ENCODE assay signal across 11 cellular contexts in genomic region chrX:101410461-101410860, GRCh38. TPM values are rescaled to one million over a fixed set of nuclear protein-coding genes. Genes with fewer than 3 reads are reported as not detected.
DNase-seq lines count a peak whose midpoint lies in the region; ATAC-seq, FAIRE-seq and TF ChIP-seq lines count a peak whose summit lies in the region.
"Had no signal": no experiment of that assay in that cellular context is flagged by ENCODE, and none has a peak within 500 bp of the region (broad histone marks: within the 10 kb centered on the region; RNA-seq: fewer than 3 reads in every experiment).

No MANE protein-coding gene starts in this region.

- H2AFZ ChIP-seq in GM23248 (no peak overlapping the region), endothelial cell of umbilical vein (ENCODE audit: low read depth, low read length) (no peak overlapping the region)

- H3K4me2 ChIP-seq in GM23248 (ENCODE audit: unreplicated experiment) = peak overlapping the region; percentile 99
- peak overlapping the region; percentile 96 for H3K4me2 ChIP-seq in endothelial cell of umbilical vein (ENCODE audit: insufficient read depth, low read length)

- H3K4me3 ChIP-seq in GM23248 (peak overlapping the region; percentile 93), endothelial cell of umbilical vein (replicated peaks in 1 of 3; ENCODE audit: insufficient read depth in 1 of 3, low read depth in 1 of 3, low read length in 3 of 3) (peak overlapping the region in 1 of 3 experiments; percentile 95)

- intact Hi-C loops in endothelial cell of umbilical vein (cut with micrococcal nuclease) = no loop called here

- H3K36me3 Mint-ChIP-seq in T-cell = peaks cover 15% of the 10 kb centered on the region
- H3K36me3 Mint-ChIP-seq in osteocyte (ENCODE audit: unreplicated experiment) = peaks cover 3% of the 10 kb centered on the region

- H3K27me3 ChIP-seq in GM23248 (replicated peaks; ENCODE audit: insufficient read depth) = no peaks in the 10 kb centered on the region
- H3K27me3 ChIP-seq in endothelial cell of umbilical vein (ENCODE audit: control insufficient read depth in 2 of 2, insufficient read depth in 2 of 2, low read length in 2 of 2) = no peaks in the 10 kb centered on the region

- H3K9me2 ChIP-seq in GM23248 (ENCODE audit: insufficient read depth) = no peaks in the 10 kb centered on the region

- peak overlapping the region; percentile 100 for H3K9ac ChIP-seq in GM23248
- peak overlapping the region; percentile 42 for H3K9ac ChIP-seq in endothelial cell of umbilical vein (replicated peaks; ENCODE audit: extremely low read depth, insufficient read depth, low read length)

- H3K27ac ChIP-seq in GM23248 (peak overlapping the region; percentile 27; the same call in 1 of the 2 replicates), endothelial cell of umbilical vein (ENCODE audit: insufficient read depth, low read depth, low read length) (no peak overlapping the region)

- WGBS in GM23248 (ENCODE audit: low coverage in 1 of 2, low lambda C conversion rate in 2 of 2, missing lambda C conversion rate in 2 of 2), 2 experiments = 58 to 61% methylated on average over 7 of the region's 7 CpGs

- H3K79me2 ChIP-seq in GM23248 (ENCODE audit: insufficient read depth) (peaks cover 81% of the 10 kb centered on the region), endothelial cell of umbilical vein (ENCODE audit: control insufficient read depth, insufficient read depth, low read length) (peaks cover 52% of the 10 kb centered on the region)

- TF ChIP-seq CTCF in endothelial cell of umbilical vein (IDR thresholded peaks at IDR 0.05; ENCODE audit: extremely low read depth in 1 of 2, insufficient read depth in 1 of 2, low read depth in 1 of 2, low read length in 2 of 2) (no peak), osteocyte (IDR thresholded peaks at IDR 0.05) (no peak)

- no peaks in the 10 kb centered on the region; the same call in 1 of the 2 replicates for H4K20me1 ChIP-seq in GM23248 (ENCODE audit: insufficient read depth)
- no peaks in the 10 kb centered on the region for H4K20me1 ChIP-seq in endothelial cell of umbilical vein (replicated peaks; ENCODE audit: control insufficient read depth, extremely low read depth, insufficient read depth, low read length)

- H3K4me3 Mint-ChIP-seq in T-cell = peak overlapping the region; percentile 58 to 77 (median 75)
- peak overlapping the region; percentile 59 for H3K4me3 Mint-ChIP-seq in osteocyte (ENCODE audit: unreplicated experiment)

- no peaks in the 10 kb centered on the region for H3K9me3 Mint-ChIP-seq in T-cell
- H3K9me3 Mint-ChIP-seq in osteocyte (ENCODE audit: unreplicated experiment) = no peaks in the 10 kb centered on the region

- CTCF ChIA-PET in T-cell (lab: Charles Lee) (interaction anchor here (0.6 to 1.0 kb wide), 2 partner anchors 20 to 27 kb away, joined by 3 read pairs; partner anchors contain the start of gene RPL36A (in 1 of the 2)), endothelial cell of umbilical vein (lab: Charles Lee) (no interaction called here)

- no peaks in the 10 kb centered on the region for H3K36me3 ChIP-seq in GM23248 (ENCODE audit: low read depth)
- H3K36me3 ChIP-seq in endothelial cell of umbilical vein (ENCODE audit: control insufficient read depth in 2 of 2, extremely low read depth in 1 of 2, insufficient read depth in 2 of 2, low read length in 2 of 2) = peaks cover 0 to 2% of the 10 kb centered on the region in 2 experiments

- no peak for ATAC-seq in T-cell (replicated peaks in 1 of 4)
- ATAC-seq in HG03565 (IDR thresholded peaks at IDR 0.05; ENCODE audit: unreplicated experiment) = no peak
- ATAC-seq in HG02763 (IDR thresholded peaks at IDR 0.05; ENCODE audit: unreplicated experiment) = no peak
- ATAC-seq: right cardiac atrium had no signal

- no peak for TF ChIP-seq POLR2A in endothelial cell of umbilical vein (IDR thresholded peaks at IDR 0.05; ENCODE audit: low read depth, low read length)

- H3K27ac Mint-ChIP-seq in T-cell (peak overlapping the region; percentile 1 to 59), osteocyte (ENCODE audit: unreplicated experiment) (no peak overlapping the region)

- DNase-seq in GM23248 = peak; percentile 22
- peak in 2 of 34 experiments; percentile 7 to 13 for DNase-seq in T-cell
- DNase-seq in endothelial cell of umbilical vein (ENCODE audit: low read depth, low spot score) = no peak
- no peak for DNase-seq in osteocyte (ENCODE audit: extremely low spot score, unreplicated experiment)
- no peak for DNase-seq in kidney glomerular epithelial cell (lab: John Stamatoyannopoulos, UW)
- no peak for DNase-seq in frontal cortex (ENCODE audit: low spot score in 2 of 2)
- DNase-seq: NCI-H524; right cardiac atrium; stimulated activated naive CD4-positive, alpha-beta T cell treated with Interleukin-2 at 50 U/mL for 16 hours had no signal

- FAIRE-seq in endothelial cell of umbilical vein (lab: Jason Lieb, UNC) = no peak
- FAIRE-seq in frontal cortex (lab: Jason Lieb, UNC) = no peak

- no peaks in the 10 kb centered on the region for H3K9me3 ChIP-seq in GM23248 (ENCODE audit: low read depth)
- H3K9me3 ChIP-seq in endothelial cell of umbilical vein (replicated peaks; ENCODE audit: control insufficient read depth, insufficient read depth, low read length) = no peaks in the 10 kb centered on the region

- POLR2A ChIA-PET in T-cell (lab: Charles Lee) = no interaction called here
- POLR2A ChIA-PET in endothelial cell of umbilical vein (lab: Charles Lee) = no interaction called here

- H3K4me1 Mint-ChIP-seq in T-cell = peaks cover 32 to 49% (median 48%) of the 10 kb centered on the region in 3 donors
- peaks cover 25% of the 10 kb centered on the region for H3K4me1 Mint-ChIP-seq in osteocyte (ENCODE audit: unreplicated experiment)

- H3K9me1 ChIP-seq in endothelial cell of umbilical vein (replicated peaks; ENCODE audit: control insufficient read depth, extremely low read depth, insufficient read depth, low read length) = no peaks in the 10 kb centered on the region

- H3F3A ChIP-seq in GM23248 (ENCODE audit: insufficient read depth) = 0 out of 2 replicates have a peak, but pooled peaks cover 4% of the 10 kb centered on the region

- peaks cover 0 to 17% of the 10 kb centered on the region in 2 donors for H3K27me3 Mint-ChIP-seq in T-cell
- H3K27me3 Mint-ChIP-seq in osteocyte (ENCODE audit: unreplicated experiment) = no peaks in the 10 kb centered on the region

- H3K4me1 ChIP-seq in GM23248 (ENCODE audit: insufficient read depth) = 0 out of 2 replicates have a peak, but pooled peaks cover 24% of the 10 kb centered on the region
- H3K4me1 ChIP-seq in endothelial cell of umbilical vein (ENCODE audit: control insufficient read depth, extremely low read depth, insufficient read depth, low read length) = peaks cover 12% of the 10 kb centered on the region

- BruUV-seq in endothelial cell of umbilical vein (replicated peaks; lab: Mats Ljungman, UMichigan) = no TSS peak

- in situ Hi-C loops in GM23248 (cut with MboI) = loop anchor here (25.0 kb wide), 1 partner anchor 227 kb away; no protein-coding TSS in a partner anchor

- dilution Hi-C loops in endothelial cell of umbilical vein (cut with MboI; ENCODE audit: extremely low pct_ligation_motif_present, low sequenced_read_pairs) = no loop called here

RNA-seq across cellular contexts. Expression of gene HNRNPH2, which starts 2.4 kb away (rescaled TPM):
- 53.1 and 59.0 TPM in 2 replicates for total RNA-seq in GM23248 (2014; rRNA removed; shearing (Covaris generic))
- polyA plus RNA-seq in GM23248 (2016; fragmentation: Nextera tagmentation; extraction: Ambion mirVana) = 97.8 and 99.7 TPM in 2 replicates
- 10 to 100 TPM; 32.4 to 39.5 (median 36.0) TPM for total RNA-seq in T-cell
- total RNA-seq in endothelial cell of umbilical vein = 58.5 and 59.1 TPM in 2 replicates
- polyA plus RNA-seq in endothelial cell of umbilical vein = 17.0 and 29.3 TPM in 2 replicates
- 31.9 and 32.5 TPM in 2 replicates for polyA plus RNA-seq in endothelial cell of umbilical vein (2011; cell fraction: cytosol; rRNA removed)
- polyA plus RNA-seq in endothelial cell of umbilical vein (2011; cell fraction: nucleus; rRNA removed) = 19.9 and 24.1 TPM in 2 replicates
- 66.6 and 86.3 TPM in 2 replicates for polyA plus RNA-seq in endothelial cell of umbilical vein (2012)
- polyA minus RNA-seq in endothelial cell of umbilical vein = 39.9 and 49.1 TPM in 2 replicates
- 18.6 TPM for polyA minus RNA-seq in endothelial cell of umbilical vein (2011; cell fraction: cytosol; rRNA and poly(A)+ RNA removed)
- 11.4 and 12.8 TPM in 2 replicates for polyA minus RNA-seq in endothelial cell of umbilical vein (2011; cell fraction: nucleus; rRNA and poly(A)+ RNA removed)
- total RNA-seq in osteocyte = 67.7 and 70.3 TPM in 2 replicates
- 110 TPM for total RNA-seq in frontal cortex

RNA-seq across cellular contexts. Expression of gene GLA, which starts 2.7 kb away (rescaled TPM):
- 27.1 and 36.6 TPM in 2 replicates for total RNA-seq in GM23248 (2014; rRNA removed; shearing (Covaris generic))
- polyA plus RNA-seq in GM23248 (2016; fragmentation: Nextera tagmentation; extraction: Ambion mirVana) = 20.4 and 26.6 TPM in 2 replicates
- 10 to 100 TPM; 11.3 to 22.5 (median 14.9) TPM for total RNA-seq in T-cell
- 36.8 and 39.4 TPM in 2 replicates for total RNA-seq in endothelial cell of umbilical vein
- polyA plus RNA-seq in endothelial cell of umbilical vein = 30.6 and 33.0 TPM in 2 replicates
- polyA plus RNA-seq in endothelial cell of umbilical vein (2011; cell fraction: cytosol; rRNA removed) = 32.4 and 32.5 TPM in 2 replicates
- 47.4 and 62.7 TPM in 2 replicates for polyA plus RNA-seq in endothelial cell of umbilical vein (2011; cell fraction: nucleus; rRNA removed)
- 37.0 and 50.4 TPM in 2 replicates for polyA plus RNA-seq in endothelial cell of umbilical vein (2012)
- polyA minus RNA-seq in endothelial cell of umbilical vein = 18.9 and 22.1 TPM in 2 replicates
- 31.0 TPM for polyA minus RNA-seq in endothelial cell of umbilical vein (2011; cell fraction: cytosol; rRNA and poly(A)+ RNA removed)
- polyA minus RNA-seq in endothelial cell of umbilical vein (2011; cell fraction: nucleus; rRNA and poly(A)+ RNA removed) = 10.0 and 19.7 TPM in 2 replicates
- total RNA-seq in osteocyte = 26.4 and 28.1 TPM in 2 replicates
- total RNA-seq in frontal cortex = 15.5 TPM

RNA-seq across cellular contexts. Expression of gene RPL36A, which starts 19.6 kb away (rescaled TPM):
- 240 and 757 TPM in 2 replicates for total RNA-seq in GM23248 (2014; rRNA removed; shearing (Covaris generic))
- polyA plus RNA-seq in GM23248 (2016; fragmentation: Nextera tagmentation; extraction: Ambion mirVana) (295 and 331 TPM in 2 replicates), endothelial cell of umbilical vein (901 and 1,196 TPM in 2 replicates)
- total RNA-seq in T-cell (100 to 1,000 TPM; 183 to 509 (median 431) TPM), endothelial cell of umbilical vein (284 and 329 TPM in 2 replicates), osteocyte (242 and 266 TPM in 2 replicates), frontal cortex (301 TPM)
- 2,585 and 2,736 TPM in 2 replicates for polyA plus RNA-seq in endothelial cell of umbilical vein (2011; cell fraction: cytosol; rRNA removed)
- 666 and 809 TPM in 2 replicates for polyA plus RNA-seq in endothelial cell of umbilical vein (2011; cell fraction: nucleus; rRNA removed)
- polyA plus RNA-seq in endothelial cell of umbilical vein (2012) = 2,097 and 2,834 TPM in 2 replicates
- polyA minus RNA-seq in endothelial cell of umbilical vein = 172 and 180 TPM in 2 replicates
- polyA minus RNA-seq in endothelial cell of umbilical vein (2011; cell fraction: cytosol; rRNA and poly(A)+ RNA removed) = 224 TPM
- 38.3 and 64.0 TPM in 2 replicates for polyA minus RNA-seq in endothelial cell of umbilical vein (2011; cell fraction: nucleus; rRNA and poly(A)+ RNA removed)

RNA-seq across cellular contexts. Expression of gene BTK, which starts 24.5 kb away (rescaled TPM):
- not detected in 2 replicates for total RNA-seq in GM23248 (2014; rRNA removed; shearing (Covaris generic))
- polyA plus RNA-seq in GM23248 (2016; fragmentation: Nextera tagmentation; extraction: Ambion mirVana) = 0.23 TPM in 1 of 2 replicates, not detected in the other
- 1 to 10 TPM; 1.6 to 9.5 (median 4.1) TPM for total RNA-seq in T-cell
- total RNA-seq in endothelial cell of umbilical vein = 0.13 TPM in 1 of 2 replicates, not detected in the other
- polyA plus RNA-seq in endothelial cell of umbilical vein = 0.11 and 0.21 TPM in 2 replicates
- 0.04 and 0.14 TPM in 2 replicates for polyA plus RNA-seq in endothelial cell of umbilical vein (2011; cell fraction: cytosol; rRNA removed)
- 0.24 TPM in 2 replicates for polyA plus RNA-seq in endothelial cell of umbilical vein (2011; cell fraction: nucleus; rRNA removed)
- polyA plus RNA-seq in endothelial cell of umbilical vein (2012) = 0.44 and 0.91 TPM in 2 replicates
- 0.12 and 0.87 TPM in 2 replicates for polyA minus RNA-seq in endothelial cell of umbilical vein
- polyA minus RNA-seq in endothelial cell of umbilical vein (2011; cell fraction: cytosol; rRNA and poly(A)+ RNA removed) = not detected
- polyA minus RNA-seq in endothelial cell of umbilical vein (2011; cell fraction: nucleus; rRNA and poly(A)+ RNA removed) = not detected in 2 replicates
- total RNA-seq in osteocyte = not detected in 2 replicates
- total RNA-seq in frontal cortex = 0.41 TPM
